ENCODE assay signal across 18 cellular contexts in the genomic region with DNA sequence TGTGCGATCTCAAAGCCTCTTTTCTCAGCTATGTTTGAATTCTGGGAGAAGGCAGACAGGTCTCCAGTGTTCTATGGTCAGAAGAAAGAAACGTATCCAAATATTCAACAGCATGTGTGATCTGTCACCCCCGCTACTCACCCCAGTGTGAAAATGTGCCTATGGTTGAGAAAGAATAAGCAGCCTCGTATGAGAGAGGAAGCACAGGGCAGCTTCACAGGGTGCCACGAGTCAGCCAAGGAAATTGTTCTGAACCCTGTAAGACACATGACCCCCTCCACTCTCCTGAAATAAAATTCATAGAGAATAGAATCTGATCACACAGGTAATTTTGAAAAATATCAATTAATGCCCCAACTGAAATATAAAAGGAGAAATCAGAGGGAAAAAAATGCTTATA. TPM values are rescaled to one million over a fixed set of nuclear protein-coding genes. Genes with fewer than 3 reads are reported as not detected.
DNase-seq lines count a peak whose midpoint lies in the region; ATAC-seq, FAIRE-seq and TF ChIP-seq lines count a peak whose summit lies in the region.
"Had no signal": no experiment of that assay in that cellular context is flagged by ENCODE, and none has a peak within 500 bp of the region (broad histone marks: within the 10 kb centered on the region; RNA-seq: fewer than 3 reads in every experiment).

No MANE protein-coding gene starts in this region.

- peak; percentile 45 for DNase-seq in Ammon's horn (ENCODE audit: low spot score)
- no peak for DNase-seq in GM12891 (ENCODE audit: insufficient read length, low spot score)
- DNase-seq in choroid plexus epithelial cell (ENCODE audit: low read depth), result peak; percentile 64
- no peak for DNase-seq in mesenchymal stem cell
- DNase-seq in H54 (ENCODE audit: insufficient read length, low spot score), result no peak
- no peak for DNase-seq in GM19239 (ENCODE audit: insufficient read length, low spot score)
- no peak for DNase-seq in aorta
- DNase-seq: activated CD8-positive, alpha-beta T cell treated with anti-CD3 and anti-CD28 coated beads for 36 hours; activated T-cell treated with anti-CD3 and anti-CD28 coated beads, Interleukin-2, amount 50 U/mL, for 1 hour; CD8-positive, alpha-beta memory T cell; NCI-H1436; NCI-H2171 treated with DMSO at 0.1 percent for 48 hours; NCI-H69 had no signal

- H3K27me3 ChIP-seq in mesenchymal stem cell (ENCODE audit: control insufficient read depth in 1 of 2, insufficient read depth in 1 of 2, low read length in 2 of 2) (no peaks in the 10 kb centered on the region), aorta (ENCODE audit: control insufficient read depth in 1 of 2, insufficient read depth in 2 of 2, low read length in 1 of 2) (no peaks in the 10 kb centered on the region)
- H3K27me3 ChIP-seq: adrenal gland had no signal

- no peak for TF ChIP-seq CTCF in choroid plexus epithelial cell (conservative IDR thresholded peaks at IDR 0.05; ENCODE audit: low read depth, low read length)

- 71% methylated on average over 5 of the region's 5 CpGs for WGBS in mesenchymal stem cell
- WGBS in aorta, 2 donors, result 63 to 66% methylated on average over 5 of the region's 5 CpGs

- H3K4me1 ChIP-seq in mesenchymal stem cell (ENCODE audit: control insufficient read depth, insufficient read depth, low read depth, low read length) (no peaks in the 10 kb centered on the region), aorta (ENCODE audit: control insufficient read depth in 1 of 2, insufficient read depth in 2 of 2, low read length in 2 of 2) (no peaks in the 10 kb centered on the region)
- H3K4me1 ChIP-seq: adrenal gland, prostate gland had no signal

- H2BK12ac ChIP-seq in mesenchymal stem cell (ENCODE audit: low read length in 2 of 2), result peak overlapping the region in 1 of 2 experiments; percentile 77

- no peak overlapping the region for H3K27ac ChIP-seq in mesenchymal stem cell (ENCODE audit: low read length, poor library complexity, severe bottlenecking)
- H3K27ac ChIP-seq in aorta (ENCODE audit: low read depth in 1 of 2, low read length in 2 of 2), result no peak overlapping the region
- H3K27ac ChIP-seq: prostate gland had no signal

- H2BK15ac ChIP-seq in mesenchymal stem cell (ENCODE audit: low read depth, poor library complexity, severe bottlenecking), result no peak overlapping the region

- H3K79me1 ChIP-seq in mesenchymal stem cell (replicated peaks; ENCODE audit: low read length, poor library complexity, severe bottlenecking), result no peaks in the 10 kb centered on the region

- H3K9ac ChIP-seq in mesenchymal stem cell (ENCODE audit: low read length), result no peak overlapping the region

- no peak for ATAC-seq in aorta (ENCODE audit: low FRiP score)
- ATAC-seq: activated CD4-positive, CD25-positive, alpha-beta regulatory T cell treated with anti-CD3 and anti-CD28 coated beads, Interleukin-2, amount 50 U/mL, for 24 hours; activated CD8-positive, alpha-beta T cell treated with anti-CD3 and anti-CD28 coated beads for 36 hours had no signal

- no peak overlapping the region for H2AK5ac ChIP-seq in mesenchymal stem cell (ENCODE audit: low read length, severe bottlenecking)

- peak; percentile 35 for FAIRE-seq in GM12891 (lab: Jason Lieb, UNC)
- FAIRE-seq in H54 (lab: Jason Lieb, UNC), result no peak
- no peak for FAIRE-seq in GM19239 (lab: Jason Lieb, UNC)
- FAIRE-seq: endometrium had no signal

- H3K9me3 ChIP-seq in mesenchymal stem cell (ENCODE audit: control insufficient read depth, low read length) (no peaks in the 10 kb centered on the region), aorta (ENCODE audit: control insufficient read depth, low read length) (no peaks in the 10 kb centered on the region)
- H3K9me3 ChIP-seq: adrenal gland, prostate gland had no signal

- no peak overlapping the region for H3K14ac ChIP-seq in mesenchymal stem cell (ENCODE audit: low read length in 2 of 2)

- H3K4me2 ChIP-seq in mesenchymal stem cell (ENCODE audit: low read length, poor library complexity, severe bottlenecking), result no peak overlapping the region

- no peak overlapping the region for H2AFZ ChIP-seq in mesenchymal stem cell (ENCODE audit: low read depth, low read length)

- H3K4me3 ChIP-seq in choroid plexus epithelial cell (ENCODE audit: low read depth, low read length) (no peak overlapping the region), mesenchymal stem cell (ENCODE audit: insufficient read depth in 1 of 2, low read depth in 1 of 2, low read length in 2 of 2) (no peak overlapping the region), aorta (ENCODE audit: low read length in 2 of 2) (no peak overlapping the region)
- H3K4me3 ChIP-seq: adrenal gland, coronary artery, prostate gland had no signal

- TF ChIP-seq POLR2A in GM12891 (IDR thresholded peaks at IDR 0.05; ENCODE audit: low read depth, low read length), result no peak
- TF ChIP-seq POLR2A in H54 (IDR thresholded peaks at IDR 0.05; ENCODE audit: low read depth, low read length), result no peak

- H3K23ac ChIP-seq in mesenchymal stem cell (ENCODE audit: low read length in 2 of 2), result no peak overlapping the region

- intact Hi-C loops in aorta (cut with DNase I), result no loop called here

- peak overlapping the region; percentile 88 for H4K8ac ChIP-seq in mesenchymal stem cell (ENCODE audit: low read length)

- H3K36me3 ChIP-seq in mesenchymal stem cell (ENCODE audit: control insufficient read depth in 1 of 2, insufficient read depth in 2 of 2, low read depth in 1 of 2, low read length in 2 of 2), result no peaks in the 10 kb centered on the region
- no peaks in the 10 kb centered on the region for H3K36me3 ChIP-seq in aorta (ENCODE audit: control insufficient read depth in 1 of 2, insufficient read depth in 2 of 2, low read length in 1 of 2)
- H3K36me3 ChIP-seq: adrenal gland, prostate gland had no signal

- H3K18ac ChIP-seq in mesenchymal stem cell (ENCODE audit: low read depth in 1 of 2, low read length in 2 of 2), result no peak overlapping the region

- H2BK120ac ChIP-seq in mesenchymal stem cell (ENCODE audit: low read depth, low read length), result peak overlapping the region; percentile 19

- no peak overlapping the region for H3K4ac ChIP-seq in mesenchymal stem cell (ENCODE audit: low read depth in 1 of 2, low read length in 2 of 2)

- no peak overlapping the region for H2BK5ac ChIP-seq in mesenchymal stem cell (ENCODE audit: low read depth, low read length, poor library complexity, severe bottlenecking)

- H4K91ac ChIP-seq in mesenchymal stem cell (ENCODE audit: low read length), result no peak overlapping the region

TF ChIP-seq in GM12891, 5 proteins besides CTCF, POLR2A, EP300 and RAD21:
- no peak for TF ChIP-seq SPI1 (IDR thresholded peaks at IDR 0.05; ENCODE audit: low read depth, low read length)
- no peak for TF ChIP-seq PAX5 (IDR thresholded peaks at IDR 0.05; ENCODE audit: insufficient read depth, low read length, severe bottlenecking)
- TF ChIP-seq POLR2AphosphoS5 (IDR thresholded peaks at IDR 0.05; ENCODE audit: low read depth, low read length), result no peak
- TF ChIP-seq TAF1 (IDR thresholded peaks at IDR 0.05; ENCODE audit: low read depth, low read length), result no peak
- no peak for TF ChIP-seq POU2F2 (IDR thresholded peaks at IDR 0.05; ENCODE audit: low read depth, low read length)

RNA-seq across cellular contexts. Expression of gene SF3B1, which starts 8.0 kb away (rescaled TPM):
- 174 TPM for polyA plus RNA-seq in GM12891 (2012; ENCODE audit: low read depth, missing spikeins)
- polyA plus RNA-seq in mesenchymal stem cell (2013, experiment 1 of 2), result 143 TPM
- 149 TPM for polyA plus RNA-seq in mesenchymal stem cell (2013, experiment 2 of 2)
- total RNA-seq in aorta, result 100 to 1,000 TPM; 281 to 337 TPM
- polyA plus RNA-seq in aorta, result 100 to 1,000 TPM in 1 of 2 donors, 10 to 100 TPM in 1; 60.7 to 375 TPM

RNA-seq across cellular contexts. Expression of gene COQ10B, which starts 10.5 kb away (rescaled TPM):
- 10.4 TPM for polyA plus RNA-seq in GM12891 (2012; ENCODE audit: low read depth, missing spikeins)
- polyA plus RNA-seq in mesenchymal stem cell (2013, experiment 1 of 2), result 34.8 TPM
- polyA plus RNA-seq in mesenchymal stem cell (2013, experiment 2 of 2), result 36.7 TPM
- total RNA-seq in aorta, result 10 to 100 TPM; 26.0 to 39.8 TPM
- polyA plus RNA-seq in aorta, result 10 to 100 TPM; 20.0 to 24.0 TPM

RNA-seq across cellular contexts. Expression of gene HSPD1, which starts 56.8 kb away (rescaled TPM):
- 397 TPM for polyA plus RNA-seq in GM12891 (2012; ENCODE audit: low read depth, missing spikeins)
- polyA plus RNA-seq in mesenchymal stem cell (2013, experiment 1 of 2), result 141 TPM
- polyA plus RNA-seq in mesenchymal stem cell (2013, experiment 2 of 2), result 144 TPM
- total RNA-seq in aorta, result 100 to 1,000 TPM; 115 to 149 TPM
- 100 to 1,000 TPM in 1 of 2 donors, 10 to 100 TPM in 1; 74.4 to 113 TPM for polyA plus RNA-seq in aorta

RNA-seq across cellular contexts. Expression of gene HSPE1, which starts 57.3 kb away (rescaled TPM):
- 366 TPM for polyA plus RNA-seq in GM12891 (2012; ENCODE audit: low read depth, missing spikeins)
- polyA plus RNA-seq in mesenchymal stem cell (2013, experiment 1 of 2), result 222 TPM
- 222 TPM for polyA plus RNA-seq in mesenchymal stem cell (2013, experiment 2 of 2)
- 10 to 100 TPM; 46.1 to 61.2 TPM for total RNA-seq in aorta
- polyA plus RNA-seq in aorta, result 100 to 1,000 TPM in 1 of 2 donors, 10 to 100 TPM in 1; 48.5 to 113 TPM

Comparison
In these comparisons a context has a peak if more than half of its experiments do, and no peak if none do; other contexts are left out.
1. DNase-seq: peak in Ammon's horn (single experiment) and choroid plexus epithelial cell (single experiment); none in GM12891 (single experiment), mesenchymal stem cell (single experiment), H54 (single experiment), GM19239 (single experiment) and aorta (0 of 2).